1 cellular context compared by ENCODE assay signal in the genomic region with DNA sequence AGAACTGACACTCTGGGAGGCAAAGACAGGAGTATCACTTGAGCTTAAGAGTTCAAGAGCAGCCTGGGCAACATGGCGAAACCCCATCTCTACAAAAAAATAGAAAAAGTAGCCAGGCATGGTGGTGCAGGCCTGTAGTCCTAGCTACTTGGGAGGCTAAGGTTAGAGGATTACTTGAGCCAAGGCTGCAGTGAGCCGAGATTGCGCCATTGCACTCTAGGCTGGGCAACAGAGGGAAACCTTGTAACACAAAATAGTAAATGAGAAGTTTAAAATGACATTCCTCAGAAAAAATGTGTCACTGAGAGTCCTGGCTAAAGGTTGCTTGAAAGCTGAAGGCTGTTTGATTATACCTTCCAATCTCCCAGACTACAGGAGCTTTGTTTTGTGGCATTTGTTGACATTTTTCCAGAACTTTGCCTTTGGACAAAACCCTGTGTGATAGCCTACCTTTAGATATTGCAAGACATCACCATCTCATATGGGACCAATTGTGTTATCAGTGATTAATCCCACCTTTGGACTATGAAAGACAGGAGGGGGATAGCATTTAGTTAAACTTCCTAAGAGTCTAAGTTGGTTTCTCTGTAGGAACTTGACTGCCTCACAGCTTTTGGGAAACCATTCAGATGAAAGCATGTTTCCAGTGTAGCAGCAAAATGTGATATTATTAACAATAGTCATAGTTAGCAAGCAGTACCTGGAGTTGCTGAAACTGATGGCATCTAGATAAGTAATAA.
TF ChIP-seq lines count a peak whose summit lies in the region.

No MANE protein-coding gene starts in this region.

TF ChIP-seq in HepG2, 621 proteins besides CTCF, POLR2A, EP300 and RAD21 (continued from another document and continues in another):
- TF ChIP-seq, protein P1, sequence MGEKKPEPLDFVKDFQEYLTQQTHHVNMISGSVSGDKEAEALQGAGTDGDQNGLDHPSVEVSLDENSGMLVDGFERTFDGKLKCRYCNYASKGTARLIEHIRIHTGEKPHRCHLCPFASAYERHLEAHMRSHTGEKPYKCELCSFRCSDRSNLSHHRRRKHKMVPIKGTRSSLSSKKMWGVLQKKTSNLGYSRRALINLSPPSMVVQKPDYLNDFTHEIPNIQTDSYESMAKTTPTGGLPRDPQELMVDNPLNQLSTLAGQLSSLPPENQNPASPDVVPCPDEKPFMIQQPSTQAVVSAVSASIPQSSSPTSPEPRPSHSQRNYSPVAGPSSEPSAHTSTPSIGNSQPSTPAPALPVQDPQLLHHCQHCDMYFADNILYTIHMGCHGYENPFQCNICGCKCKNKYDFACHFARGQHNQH (CRISPR knock-in tag; IDR thresholded peaks at IDR 0.05), result no peak
- TF ChIP-seq SOX6 (IDR thresholded peaks at IDR 0.05) (no peak), SOX6 (CRISPR knock-in tag; IDR thresholded peaks at IDR 0.05) (no peak), GATAD2A (CRISPR knock-in tag; IDR thresholded peaks at IDR 0.05) (peak; percentile 14; the same call in 1 of the 2 replicates), ZBTB8A (CRISPR knock-in tag; IDR thresholded peaks at IDR 0.05; ENCODE audit: borderline replicate concordance, low read depth) (no peak), BCL6 (CRISPR knock-in tag; IDR thresholded peaks at IDR 0.05) (peak; percentile 43; the same call in 1 of the 2 replicates), NR2F2 (IDR thresholded peaks at IDR 0.05; ENCODE audit: borderline replicate concordance, low read depth) (no peak), RORA (CRISPR knock-in tag; IDR thresholded peaks at IDR 0.05) (no peak), ZNF749 (CRISPR knock-in tag; IDR thresholded peaks at IDR 0.05; ENCODE audit: borderline replicate concordance) (no peak), GABPB1 (CRISPR knock-in tag; IDR thresholded peaks at IDR 0.05) (no peak), ZNF644 (CRISPR knock-in tag; IDR thresholded peaks at IDR 0.05; ENCODE audit: low read depth) (peak; percentile 61; the same call in 1 of the 2 replicates), BORCS8-MEF2B (CRISPR knock-in tag; IDR thresholded peaks at IDR 0.05) (no peak), ZNF253 (CRISPR knock-in tag; IDR thresholded peaks at IDR 0.05; ENCODE audit: borderline replicate concordance) (no peak), PAF1 (CRISPR knock-in tag; IDR thresholded peaks at IDR 0.05) (no peak), ZSCAN31 (CRISPR knock-in tag; IDR thresholded peaks at IDR 0.05; ENCODE audit: low read depth) (peak; percentile 35; the same call in 1 of the 2 replicates), TOPORS (CRISPR knock-in tag; IDR thresholded peaks at IDR 0.05) (no peak; the same call in 1 of the 2 replicates), STAG1 (CRISPR knock-in tag; IDR thresholded peaks at IDR 0.05) (no peak), ZNF670 (CRISPR knock-in tag; IDR thresholded peaks at IDR 0.05; ENCODE audit: borderline replicate concordance) (no peak), ZNF567 (CRISPR knock-in tag; IDR thresholded peaks at IDR 0.05; ENCODE audit: borderline replicate concordance) (no peak), ZNF33A (CRISPR knock-in tag; IDR thresholded peaks at IDR 0.05; ENCODE audit: borderline replicate concordance) (no peak), ZNF713 (CRISPR knock-in tag; IDR thresholded peaks at IDR 0.05) (no peak), MAFF (IDR thresholded peaks at IDR 0.05; ENCODE audit: low read depth, low read length) (no peak), FOXA3 (CRISPR knock-in tag; IDR thresholded peaks at IDR 0.05) (peak; percentile 13; the same call in 1 of the 2 replicates), KLF6 (CRISPR knock-in tag; IDR thresholded peaks at IDR 0.05) (no peak), ZC3H4 (CRISPR knock-in tag; IDR thresholded peaks at IDR 0.05; ENCODE audit: borderline replicate concordance) (no peak), ZNF235 (CRISPR knock-in tag; IDR thresholded peaks at IDR 0.05; ENCODE audit: borderline replicate concordance) (no peak), HMG20B (CRISPR knock-in tag; conservative IDR thresholded peaks at IDR 0.05) (no peak), HES4 (CRISPR knock-in tag; IDR thresholded peaks at IDR 0.05; ENCODE audit: borderline replicate concordance) (no peak), ZNF768 (CRISPR knock-in tag; IDR thresholded peaks at IDR 0.05) (no peak), DPF2 (CRISPR knock-in tag; IDR thresholded peaks at IDR 0.05; ENCODE audit: borderline replicate concordance, low read depth) (no peak), SALL1 (CRISPR knock-in tag; IDR thresholded peaks at IDR 0.05) (no peak; the same call in 1 of the 2 replicates), ADNP (CRISPR knock-in tag; IDR thresholded peaks at IDR 0.05) (0 out of 2 replicates have a peak, but pooled peaks have one; percentile 56), ZNF224 (CRISPR knock-in tag; IDR thresholded peaks at IDR 0.05) (0 out of 2 replicates have a peak, but pooled peaks have one; percentile 56), FIP1L1 (IDR thresholded peaks at IDR 0.05; ENCODE audit: borderline replicate concordance, insufficient read depth, low read depth, low read length) (no peak), TGIF2 (CRISPR knock-in tag; IDR thresholded peaks at IDR 0.05) (0 out of 2 replicates have a peak, but pooled peaks have one; percentile 27), PITX1 (CRISPR knock-in tag; IDR thresholded peaks at IDR 0.05) (0 out of 2 replicates have a peak, but pooled peaks have one; percentile 7), HDAC2 (CRISPR knock-in tag; IDR thresholded peaks at IDR 0.05) (no peak), ZNF598 (CRISPR knock-in tag; IDR thresholded peaks at IDR 0.05; ENCODE audit: borderline replicate concordance) (no peak), ZNF891 (CRISPR knock-in tag; IDR thresholded peaks at IDR 0.05) (no peak), MED13 (CRISPR knock-in tag; IDR thresholded peaks at IDR 0.05) (0 out of 2 replicates have a peak, but pooled peaks have one; percentile 15), ETV5 (CRISPR knock-in tag; IDR thresholded peaks at IDR 0.05; ENCODE audit: borderline replicate concordance) (0 out of 2 replicates have a peak, but pooled peaks have one; percentile 10), SIX4 (CRISPR knock-in tag; IDR thresholded peaks at IDR 0.05) (no peak), ZNF230 (CRISPR knock-in tag; IDR thresholded peaks at IDR 0.05) (no peak), ZNF570 (CRISPR knock-in tag; IDR thresholded peaks at IDR 0.05; ENCODE audit: borderline replicate concordance) (no peak), ZNF337 (CRISPR knock-in tag; IDR thresholded peaks at IDR 0.05; ENCODE audit: borderline replicate concordance, low read depth) (no peak), ZNF468 (CRISPR knock-in tag; IDR thresholded peaks at IDR 0.05) (no peak), ZSCAN22 (CRISPR knock-in tag; IDR thresholded peaks at IDR 0.05) (no peak), CAMTA2 (CRISPR knock-in tag; IDR thresholded peaks at IDR 0.05; ENCODE audit: borderline replicate concordance) (no peak)
- TF ChIP-seq, protein P2, sequence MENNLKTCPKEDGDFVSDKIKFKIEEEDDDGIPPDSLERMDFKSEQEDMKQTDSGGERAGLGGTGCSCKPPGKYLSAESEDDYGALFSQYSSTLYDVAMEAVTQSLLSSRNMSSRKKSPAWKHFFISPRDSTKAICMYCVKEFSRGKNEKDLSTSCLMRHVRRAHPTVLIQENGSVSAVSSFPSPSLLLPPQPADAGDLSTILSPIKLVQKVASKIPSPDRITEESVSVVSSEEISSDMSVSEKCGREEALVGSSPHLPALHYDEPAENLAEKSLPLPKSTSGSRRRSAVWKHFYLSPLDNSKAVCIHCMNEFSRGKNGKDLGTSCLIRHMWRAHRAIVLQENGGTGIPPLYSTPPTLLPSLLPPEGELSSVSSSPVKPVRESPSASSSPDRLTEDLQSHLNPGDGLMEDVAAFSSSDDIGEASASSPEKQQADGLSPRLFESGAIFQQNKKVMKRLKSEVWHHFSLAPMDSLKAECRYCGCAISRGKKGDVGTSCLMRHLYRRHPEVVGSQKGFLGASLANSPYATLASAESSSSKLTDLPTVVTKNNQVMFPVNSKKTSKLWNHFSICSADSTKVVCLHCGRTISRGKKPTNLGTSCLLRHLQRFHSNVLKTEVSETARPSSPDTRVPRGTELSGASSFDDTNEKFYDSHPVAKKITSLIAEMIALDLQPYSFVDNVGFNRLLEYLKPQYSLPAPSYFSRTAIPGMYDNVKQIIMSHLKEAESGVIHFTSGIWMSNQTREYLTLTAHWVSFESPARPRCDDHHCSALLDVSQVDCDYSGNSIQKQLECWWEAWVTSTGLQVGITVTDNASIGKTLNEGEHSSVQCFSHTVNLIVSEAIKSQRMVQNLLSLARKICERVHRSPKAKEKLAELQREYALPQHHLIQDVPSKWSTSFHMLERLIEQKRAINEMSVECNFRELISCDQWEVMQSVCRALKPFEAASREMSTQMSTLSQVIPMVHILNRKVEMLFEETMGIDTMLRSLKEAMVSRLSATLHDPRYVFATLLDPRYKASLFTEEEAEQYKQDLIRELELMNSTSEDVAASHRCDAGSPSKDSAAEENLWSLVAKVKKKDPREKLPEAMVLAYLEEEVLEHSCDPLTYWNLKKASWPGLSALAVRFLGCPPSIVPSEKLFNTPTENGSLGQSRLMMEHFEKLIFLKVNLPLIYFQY (CRISPR knock-in tag; IDR thresholded peaks at IDR 0.05; ENCODE audit: borderline replicate concordance), result no peak
- TF ChIP-seq, protein P3, sequence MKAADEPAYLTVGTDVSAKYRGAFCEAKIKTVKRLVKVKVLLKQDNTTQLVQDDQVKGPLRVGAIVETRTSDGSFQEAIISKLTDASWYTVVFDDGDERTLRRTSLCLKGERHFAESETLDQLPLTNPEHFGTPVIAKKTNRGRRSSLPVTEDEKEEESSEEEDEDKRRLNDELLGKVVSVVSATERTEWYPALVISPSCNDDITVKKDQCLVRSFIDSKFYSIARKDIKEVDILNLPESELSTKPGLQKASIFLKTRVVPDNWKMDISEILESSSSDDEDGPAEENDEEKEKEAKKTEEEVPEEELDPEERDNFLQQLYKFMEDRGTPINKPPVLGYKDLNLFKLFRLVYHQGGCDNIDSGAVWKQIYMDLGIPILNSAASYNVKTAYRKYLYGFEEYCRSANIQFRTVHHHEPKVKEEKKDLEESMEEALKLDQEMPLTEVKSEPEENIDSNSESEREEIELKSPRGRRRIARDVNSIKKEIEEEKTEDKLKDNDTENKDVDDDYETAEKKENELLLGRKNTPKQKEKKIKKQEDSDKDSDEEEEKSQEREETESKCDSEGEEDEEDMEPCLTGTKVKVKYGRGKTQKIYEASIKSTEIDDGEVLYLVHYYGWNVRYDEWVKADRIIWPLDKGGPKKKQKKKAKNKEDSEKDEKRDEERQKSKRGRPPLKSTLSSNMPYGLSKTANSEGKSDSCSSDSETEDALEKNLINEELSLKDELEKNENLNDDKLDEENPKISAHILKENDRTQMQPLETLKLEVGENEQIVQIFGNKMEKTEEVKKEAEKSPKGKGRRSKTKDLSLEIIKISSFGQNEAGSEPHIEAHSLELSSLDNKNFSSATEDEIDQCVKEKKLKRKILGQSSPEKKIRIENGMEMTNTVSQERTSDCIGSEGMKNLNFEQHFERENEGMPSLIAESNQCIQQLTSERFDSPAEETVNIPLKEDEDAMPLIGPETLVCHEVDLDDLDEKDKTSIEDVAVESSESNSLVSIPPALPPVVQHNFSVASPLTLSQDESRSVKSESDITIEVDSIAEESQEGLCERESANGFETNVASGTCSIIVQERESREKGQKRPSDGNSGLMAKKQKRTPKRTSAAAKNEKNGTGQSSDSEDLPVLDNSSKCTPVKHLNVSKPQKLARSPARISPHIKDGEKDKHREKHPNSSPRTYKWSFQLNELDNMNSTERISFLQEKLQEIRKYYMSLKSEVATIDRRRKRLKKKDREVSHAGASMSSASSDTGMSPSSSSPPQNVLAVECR (CRISPR knock-in tag; IDR thresholded peaks at IDR 0.05; ENCODE audit: borderline replicate concordance), result peak; percentile 17; the same call in 1 of the 2 replicates
- TF ChIP-seq, protein P4, sequence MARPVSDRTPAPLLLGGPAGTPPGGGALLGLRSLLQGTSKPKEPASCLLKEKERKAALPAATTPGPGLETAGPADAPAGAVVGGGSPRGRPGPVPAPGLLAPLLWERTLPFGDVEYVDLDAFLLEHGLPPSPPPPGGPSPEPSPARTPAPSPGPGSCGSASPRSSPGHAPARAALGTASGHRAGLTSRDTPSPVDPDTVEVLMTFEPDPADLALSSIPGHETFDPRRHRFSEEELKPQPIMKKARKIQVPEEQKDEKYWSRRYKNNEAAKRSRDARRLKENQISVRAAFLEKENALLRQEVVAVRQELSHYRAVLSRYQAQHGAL (CRISPR knock-in tag; IDR thresholded peaks at IDR 0.05; ENCODE audit: not compliant biosample characterization), result no peak
- TF ChIP-seq, protein P5, sequence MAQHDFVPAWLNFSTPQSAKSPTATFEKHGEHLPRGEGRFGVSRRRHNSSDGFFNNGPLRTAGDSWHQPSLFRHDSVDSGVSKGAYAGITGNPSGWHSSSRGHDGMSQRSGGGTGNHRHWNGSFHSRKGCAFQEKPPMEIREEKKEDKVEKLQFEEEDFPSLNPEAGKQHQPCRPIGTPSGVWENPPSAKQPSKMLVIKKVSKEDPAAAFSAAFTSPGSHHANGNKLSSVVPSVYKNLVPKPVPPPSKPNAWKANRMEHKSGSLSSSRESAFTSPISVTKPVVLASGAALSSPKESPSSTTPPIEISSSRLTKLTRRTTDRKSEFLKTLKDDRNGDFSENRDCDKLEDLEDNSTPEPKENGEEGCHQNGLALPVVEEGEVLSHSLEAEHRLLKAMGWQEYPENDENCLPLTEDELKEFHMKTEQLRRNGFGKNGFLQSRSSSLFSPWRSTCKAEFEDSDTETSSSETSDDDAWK (CRISPR knock-in tag; IDR thresholded peaks at IDR 0.05), result no peak
- TF ChIP-seq, protein P6, sequence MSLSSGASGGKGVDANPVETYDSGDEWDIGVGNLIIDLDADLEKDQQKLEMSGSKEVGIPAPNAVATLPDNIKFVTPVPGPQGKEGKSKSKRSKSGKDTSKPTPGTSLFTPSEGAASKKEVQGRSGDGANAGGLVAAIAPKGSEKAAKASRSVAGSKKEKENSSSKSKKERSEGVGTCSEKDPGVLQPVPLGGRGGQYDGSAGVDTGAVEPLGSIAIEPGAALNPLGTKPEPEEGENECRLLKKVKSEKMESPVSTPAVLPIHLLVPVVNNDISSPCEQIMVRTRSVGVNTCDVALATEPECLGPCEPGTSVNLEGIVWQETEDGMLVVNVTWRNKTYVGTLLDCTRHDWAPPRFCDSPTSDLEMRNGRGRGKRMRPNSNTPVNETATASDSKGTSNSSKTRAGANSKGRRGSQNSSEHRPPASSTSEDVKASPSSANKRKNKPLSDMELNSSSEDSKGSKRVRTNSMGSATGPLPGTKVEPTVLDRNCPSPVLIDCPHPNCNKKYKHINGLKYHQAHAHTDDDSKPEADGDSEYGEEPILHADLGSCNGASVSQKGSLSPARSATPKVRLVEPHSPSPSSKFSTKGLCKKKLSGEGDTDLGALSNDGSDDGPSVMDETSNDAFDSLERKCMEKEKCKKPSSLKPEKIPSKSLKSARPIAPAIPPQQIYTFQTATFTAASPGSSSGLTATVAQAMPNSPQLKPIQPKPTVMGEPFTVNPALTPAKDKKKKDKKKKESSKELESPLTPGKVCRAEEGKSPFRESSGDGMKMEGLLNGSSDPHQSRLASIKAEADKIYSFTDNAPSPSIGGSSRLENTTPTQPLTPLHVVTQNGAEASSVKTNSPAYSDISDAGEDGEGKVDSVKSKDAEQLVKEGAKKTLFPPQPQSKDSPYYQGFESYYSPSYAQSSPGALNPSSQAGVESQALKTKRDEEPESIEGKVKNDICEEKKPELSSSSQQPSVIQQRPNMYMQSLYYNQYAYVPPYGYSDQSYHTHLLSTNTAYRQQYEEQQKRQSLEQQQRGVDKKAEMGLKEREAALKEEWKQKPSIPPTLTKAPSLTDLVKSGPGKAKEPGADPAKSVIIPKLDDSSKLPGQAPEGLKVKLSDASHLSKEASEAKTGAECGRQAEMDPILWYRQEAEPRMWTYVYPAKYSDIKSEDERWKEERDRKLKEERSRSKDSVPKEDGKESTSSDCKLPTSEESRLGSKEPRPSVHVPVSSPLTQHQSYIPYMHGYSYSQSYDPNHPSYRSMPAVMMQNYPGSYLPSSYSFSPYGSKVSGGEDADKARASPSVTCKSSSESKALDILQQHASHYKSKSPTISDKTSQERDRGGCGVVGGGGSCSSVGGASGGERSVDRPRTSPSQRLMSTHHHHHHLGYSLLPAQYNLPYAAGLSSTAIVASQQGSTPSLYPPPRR (CRISPR knock-in tag; IDR thresholded peaks at IDR 0.05; ENCODE audit: borderline replicate concordance), result no peak; the same call in 1 of the 2 replicates
